In the genomic region with DNA sequence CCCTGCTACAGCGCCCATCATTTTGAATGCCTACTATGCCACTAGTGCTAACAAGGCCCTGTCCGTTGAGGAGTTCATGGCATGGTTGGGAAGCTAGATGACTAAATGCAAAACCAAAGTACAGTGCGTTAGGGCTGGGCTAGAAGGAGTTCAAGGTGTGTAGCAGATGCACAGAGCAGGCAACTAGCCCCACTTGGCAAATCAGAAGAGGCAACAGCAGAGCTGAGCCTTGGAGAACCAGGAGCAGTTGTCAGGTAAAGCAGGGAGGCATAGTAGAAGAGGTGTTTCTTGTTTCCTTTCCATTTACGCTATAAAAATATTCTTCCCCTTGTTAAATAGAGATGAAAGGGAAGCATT, we compare ENCODE assay signal across 11 cellular contexts.
DNase-seq lines count a peak whose midpoint lies in the region; ATAC-seq and TF ChIP-seq lines count a peak whose summit lies in the region.
"Had no signal": no experiment of that assay in that cellular context is flagged by ENCODE, and none has a peak within 500 bp of the region (broad histone marks: within the 10 kb centered on the region; RNA-seq: fewer than 3 reads in every experiment).

No MANE protein-coding gene starts in this region.

- peaks cover 9 to 37% of the 10 kb centered on the region in 2 donors for H3K4me1 Mint-ChIP-seq in stimulated activated naive B cell treated with anti-CD40 and anti-IgM and Interleukin-4, amounts not matched to agents 10 μg/mL and 1 μg/mL and 100 μg/mL, for 72 hours

- peak overlapping the region; percentile 91 for H3K27ac Mint-ChIP-seq in stimulated activated naive B cell treated with anti-CD40 and anti-IgM and Interleukin-4, amounts not matched to agents 10 μg/mL and 1 μg/mL and 100 μg/mL, for 72 hours
- H3K27ac Mint-ChIP-seq: mesothelial cell of epicardium had no signal

- ATAC-seq in GM19351 (IDR thresholded peaks at IDR 0.05; ENCODE audit: unreplicated experiment) (peak; percentile 4), HG03342 (IDR thresholded peaks at IDR 0.05; ENCODE audit: unreplicated experiment) (peak; percentile 3), HG03045 (IDR thresholded peaks at IDR 0.05; ENCODE audit: unreplicated experiment) (no peak), HG03175 (IDR thresholded peaks at IDR 0.05; ENCODE audit: unreplicated experiment) (no peak)
- peak; percentile 1 to 7 for ATAC-seq in stimulated activated naive B cell treated with anti-CD40 and anti-IgM and Interleukin-4, amounts not matched to agents 10 μg/mL and 1 μg/mL and 100 μg/mL, for 72 hours (replicated peaks)

- H3K4me3 Mint-ChIP-seq in stimulated activated naive B cell treated with anti-CD40 and anti-IgM and Interleukin-4, amounts not matched to agents 10 μg/mL and 1 μg/mL and 100 μg/mL, for 72 hours: no peak overlapping the region
- H3K4me3 Mint-ChIP-seq: brain, mesothelial cell of epicardium had no signal

- peaks cover 9 to 28% of the 10 kb centered on the region in 2 donors for H3K27me3 Mint-ChIP-seq in stimulated activated naive B cell treated with anti-CD40 and anti-IgM and Interleukin-4, amounts not matched to agents 10 μg/mL and 1 μg/mL and 100 μg/mL, for 72 hours

- DNase-seq in coronary artery (ENCODE audit: low spot score): no peak
- DNase-seq in stimulated activated naive B cell treated with anti-CD40 and anti-IgM and Interleukin-4, amounts not matched to agents 10 μg/mL and 1 μg/mL and 100 μg/mL, for 72 hours: no peak
- DNase-seq in NCI-H82 (lab: John Stamatoyannopoulos, UW): no peak
- DNase-seq: NCI-H1436 treated with DMSO at 0.1 percent for 48 hours had no signal

- peaks cover 0 to 8% of the 10 kb centered on the region in 2 donors for H3K36me3 Mint-ChIP-seq in stimulated activated naive B cell treated with anti-CD40 and anti-IgM and Interleukin-4, amounts not matched to agents 10 μg/mL and 1 μg/mL and 100 μg/mL, for 72 hours
- H3K36me3 Mint-ChIP-seq: brain, mesothelial cell of epicardium had no signal

- no peak overlapping the region for H3K4me3 ChIP-seq in coronary artery
- H3K4me3 ChIP-seq: right atrium auricular region had no signal

- no peak for TF ChIP-seq CTCF in coronary artery (IDR thresholded peaks at IDR 0.05)

- H3K9me3 Mint-ChIP-seq in stimulated activated naive B cell treated with anti-CD40 and anti-IgM and Interleukin-4, amounts not matched to agents 10 μg/mL and 1 μg/mL and 100 μg/mL, for 72 hours: peaks cover 5 to 7% of the 10 kb centered on the region in 2 donors

- H3K27ac ChIP-seq in coronary artery: peak overlapping the region; percentile 35 to 53

Comparison
In these comparisons a context has a peak if more than half of its experiments do, and no peak if none do; other contexts are left out.
1. ATAC-seq: peak in GM19351 (single experiment), HG03342 (single experiment) and stimulated activated naive B cell treated with anti-CD40 and anti-IgM and Interleukin-4, amounts not matched to agents 10 μg/mL and 1 μg/mL and 100 μg/mL, for 72 hours (2 of 2); none in HG03045 (single experiment) and HG03175 (single experiment).